8 cellular contexts compared by ENCODE assay signal in genomic region chr17:82228278-82228841, GRCh38. TPM values are rescaled to one million over a fixed set of nuclear protein-coding genes. Genes with fewer than 3 reads are reported as not detected.
DNase-seq lines count a peak whose midpoint lies in the region; ATAC-seq and TF ChIP-seq lines count a peak whose summit lies in the region.

No MANE protein-coding gene starts in this region.

- DNase-seq in HFFc6 (no peak), T-helper 17 cell (peak; percentile 52 to 54 (median 53)), choroid plexus epithelial cell (ENCODE audit: low read depth) (no peak), mesenchymal stem cell (peak; percentile 39), transverse colon (peak; percentile 80), NCI-H1105 treated with DMSO at 0.1 percent for 48 hours (lab: John Stamatoyannopoulos, UW) (no peak), NCI-H1436 treated with DMSO at 0.1 percent for 48 hours (lab: John Stamatoyannopoulos, UW) (no peak)

- H3K9me3 Mint-ChIP-seq in HFFc6: no peaks in the 10 kb centered on the region

- H3K27ac ChIP-seq in mesenchymal stem cell (ENCODE audit: low read length, poor library complexity, severe bottlenecking) (no peak overlapping the region), transverse colon (peak overlapping the region; percentile 90 to 95 (median 92))

- peak overlapping the region; percentile 90 for H2BK120ac ChIP-seq in mesenchymal stem cell (ENCODE audit: low read depth, low read length)

- no peak overlapping the region for H2BK5ac ChIP-seq in mesenchymal stem cell (ENCODE audit: low read depth, low read length, poor library complexity, severe bottlenecking)

- no peak for TF ChIP-seq EP300 in transverse colon (IDR thresholded peaks at IDR 0.05; ENCODE audit: low read depth)

- H3K14ac ChIP-seq in mesenchymal stem cell (ENCODE audit: low read length in 2 of 2): peak overlapping the region in 1 of 2 experiments; percentile 96

- in situ Hi-C loops in transverse colon (cut with MboI; ENCODE audit: low pct_ligation_motif_present in 1 of 4, low pct_unique_long_range_greater_than_20kb in 1 of 4, low sequenced_read_pairs in 3 of 4): no loop called here

- H3K79me1 ChIP-seq in mesenchymal stem cell (replicated peaks; ENCODE audit: low read length, poor library complexity, severe bottlenecking): no peaks in the 10 kb centered on the region

- TF ChIP-seq CTCF in HFFc6 (IDR thresholded peaks at IDR 0.05) (no peak), choroid plexus epithelial cell (conservative IDR thresholded peaks at IDR 0.05; ENCODE audit: low read depth, low read length) (no peak), transverse colon (IDR thresholded peaks at IDR 0.05) (no peak)

- TF ChIP-seq POLR2A in transverse colon (IDR thresholded peaks at IDR 0.05): peak; percentile 84

- H3K4me1 ChIP-seq in ES-I3 (ENCODE audit: insufficient read depth, low read length) (no peaks in the 10 kb centered on the region; the same call in 1 of the 2 replicates), mesenchymal stem cell (ENCODE audit: control insufficient read depth, insufficient read depth, low read depth, low read length) (peaks cover 66% of the 10 kb centered on the region), transverse colon (peaks cover 21 to 47% (median 44%) of the 10 kb centered on the region in 4 donors)

- H3K4me2 ChIP-seq in mesenchymal stem cell (ENCODE audit: low read length, poor library complexity, severe bottlenecking): peak overlapping the region; percentile 61

- no peaks in the 10 kb centered on the region for H3K27me3 ChIP-seq in mesenchymal stem cell (ENCODE audit: control insufficient read depth in 1 of 2, insufficient read depth in 1 of 2, low read length in 2 of 2)
- no peaks in the 10 kb centered on the region for H3K27me3 ChIP-seq in transverse colon

- 16% methylated on average over 44 of the region's 63 CpGs for WGBS in mesenchymal stem cell
- WGBS in transverse colon (ENCODE audit: low coverage in 1 of 2), 2 donors: 10% methylated on average over 42 of the region's 63 CpGs; no CpG with 5 or more reads in 1 of the 2 donors

- H3K4ac ChIP-seq in mesenchymal stem cell (ENCODE audit: low read depth in 1 of 2, low read length in 2 of 2): peak overlapping the region; percentile 92 to 99

- H3K36me3 ChIP-seq in ES-I3 (ENCODE audit: insufficient read depth, low read length): no peaks in the 10 kb centered on the region
- H3K36me3 ChIP-seq in mesenchymal stem cell (ENCODE audit: control insufficient read depth in 1 of 2, insufficient read depth in 2 of 2, low read depth in 1 of 2, low read length in 2 of 2): peaks cover 0 to 6% of the 10 kb centered on the region in 2 experiments
- no peaks in the 10 kb centered on the region for H3K36me3 ChIP-seq in transverse colon

- peak; percentile 69 for ATAC-seq in T-helper 17 cell

- H3K4me3 ChIP-seq in choroid plexus epithelial cell (ENCODE audit: low read depth, low read length) (peak overlapping the region; percentile 68), mesenchymal stem cell (ENCODE audit: insufficient read depth in 1 of 2, low read depth in 1 of 2, low read length in 2 of 2) (peak overlapping the region; percentile 66 to 77), transverse colon (peak overlapping the region; percentile 50 to 75 (median 58))

- peak overlapping the region; percentile 99 for H4K8ac ChIP-seq in mesenchymal stem cell (ENCODE audit: low read length)

- peak overlapping the region; percentile 59; the same call in 1 of the 2 replicates for H3K9ac ChIP-seq in ES-I3 (ENCODE audit: low read depth, low read length)
- H3K9ac ChIP-seq in mesenchymal stem cell (ENCODE audit: low read length): peak overlapping the region; percentile 66

- peak overlapping the region; percentile 95 to 98 for H3K18ac ChIP-seq in mesenchymal stem cell (ENCODE audit: low read depth in 1 of 2, low read length in 2 of 2)

- peak overlapping the region; percentile 99 for H4K91ac ChIP-seq in mesenchymal stem cell (ENCODE audit: low read length)

- peaks cover 6% of the 10 kb centered on the region for H3K36me3 Mint-ChIP-seq in HFFc6 (ENCODE audit: low read depth)
- H3K36me3 Mint-ChIP-seq in T-helper 17 cell (ENCODE audit: low read depth): no peaks in the 10 kb centered on the region

- no peaks in the 10 kb centered on the region for H3K9me3 ChIP-seq in ES-I3 (ENCODE audit: control insufficient read depth, insufficient read depth, low read length)
- no peaks in the 10 kb centered on the region for H3K9me3 ChIP-seq in T-helper 17 cell (ENCODE audit: control insufficient read depth, low read length, poor library complexity, severe bottlenecking)
- H3K9me3 ChIP-seq in mesenchymal stem cell (ENCODE audit: control insufficient read depth, low read length): no peaks in the 10 kb centered on the region
- H3K9me3 ChIP-seq in transverse colon: no peaks in the 10 kb centered on the region

- no peaks in the 10 kb centered on the region for H3K4me1 Mint-ChIP-seq in HFFc6 (ENCODE audit: low read depth)
- H3K4me1 Mint-ChIP-seq in T-helper 17 cell: peaks cover 10% of the 10 kb centered on the region

- peak overlapping the region; percentile 59 for H2AFZ ChIP-seq in mesenchymal stem cell (ENCODE audit: low read depth, low read length)

- peak overlapping the region; percentile 94 for H2BK15ac ChIP-seq in mesenchymal stem cell (ENCODE audit: low read depth, poor library complexity, severe bottlenecking)

- H3K4me3 Mint-ChIP-seq in HFFc6 (peak overlapping the region; percentile 26; the same call in 1 of the 2 replicates), T-helper 17 cell (peak overlapping the region; percentile 84)

- peaks cover 3% of the 10 kb centered on the region for H3K27me3 Mint-ChIP-seq in HFFc6 (ENCODE audit: insufficient read depth)
- no peaks in the 10 kb centered on the region for H3K27me3 Mint-ChIP-seq in T-helper 17 cell

- peak overlapping the region; percentile 82 to 86 for H2BK12ac ChIP-seq in mesenchymal stem cell (ENCODE audit: low read length in 2 of 2)

- peak overlapping the region; percentile 54; the same call in 1 of the 2 replicates for H3K27ac Mint-ChIP-seq in HFFc6
- H3K27ac Mint-ChIP-seq in T-helper 17 cell: peak overlapping the region; percentile 88

- H3K23ac ChIP-seq in mesenchymal stem cell (ENCODE audit: low read length in 2 of 2): peak overlapping the region in 1 of 2 experiments; percentile 94

- peak overlapping the region; percentile 43 for H2AK5ac ChIP-seq in mesenchymal stem cell (ENCODE audit: low read length, severe bottlenecking)

- intact Hi-C loops in transverse colon (cut with DNase I; ENCODE audit: low total_unique reads): no loop called here

RNA-seq across cellular contexts. Expression of gene SLC16A3, which starts 0.5 kb away (rescaled TPM):
- 100 to 1,000 TPM; 475 to 624 (median 523) TPM for total RNA-seq in HFFc6 (2021; fragmentation: NEBNext Ultra II Directional; extraction: Animal tissue kit (Norgen Biotek cat#: 25700))
- 10 to 100 TPM; 47.2 to 56.2 TPM for total RNA-seq in T-helper 17 cell
- 217 TPM for polyA plus RNA-seq in mesenchymal stem cell (2013, experiment 1 of 2)
- polyA plus RNA-seq in mesenchymal stem cell (2013, experiment 2 of 2): 200 TPM
- 100 to 1,000 TPM in 1 of 4 donors, 10 to 100 TPM in 3; 11.5 to 105 (median 48.9) TPM for total RNA-seq in transverse colon

RNA-seq across cellular contexts. Expression of gene CCDC57, which starts 15.7 kb away (rescaled TPM):
- 10 to 100 TPM; 12.8 to 15.6 (median 13.6) TPM for total RNA-seq in HFFc6 (2021; fragmentation: NEBNext Ultra II Directional; extraction: Animal tissue kit (Norgen Biotek cat#: 25700))
- total RNA-seq in T-helper 17 cell (10 to 100 TPM; 79.1 to 89.0 TPM), transverse colon (10 to 100 TPM; 23.5 to 87.5 (median 48.3) TPM)
- 20.2 TPM for polyA plus RNA-seq in mesenchymal stem cell (2013, experiment 1 of 2)
- 19.0 TPM for polyA plus RNA-seq in mesenchymal stem cell (2013, experiment 2 of 2)

RNA-seq across cellular contexts. Expression of gene CSNK1D, which starts 45.1 kb away (rescaled TPM):
- total RNA-seq in HFFc6 (2021; fragmentation: NEBNext Ultra II Directional; extraction: Animal tissue kit (Norgen Biotek cat#: 25700)): 100 to 1,000 TPM; 116 to 128 (median 118) TPM
- 100 to 1,000 TPM; 218 to 273 TPM for total RNA-seq in T-helper 17 cell
- polyA plus RNA-seq in mesenchymal stem cell (2013, experiment 1 of 2): 100 TPM
- polyA plus RNA-seq in mesenchymal stem cell (2013, experiment 2 of 2): 98.8 TPM
- total RNA-seq in transverse colon: 100 to 1,000 TPM in 2 of 4 donors, 10 to 100 TPM in 2; 86.0 to 230 (median 148) TPM

Comparison
In these comparisons a context has a peak if more than half of its experiments do, and no peak if none do; other contexts are left out.
1. DNase-seq: peak in T-helper 17 cell (3 of 3), mesenchymal stem cell (single experiment) and transverse colon (single experiment); none in HFFc6 (single experiment), choroid plexus epithelial cell (single experiment), NCI-H1105 treated with DMSO at 0.1 percent for 48 hours (single experiment) and NCI-H1436 treated with DMSO at 0.1 percent for 48 hours (single experiment).
2. RNA of gene SLC16A3, which starts 0.5 kb away (total RNA-seq): 475 to 624 TPM in HFFc6; 11.5 to 105 TPM in transverse colon and 47.2 to 56.2 TPM in T-helper 17 cell; every median in the first group is over 4 times any median in the second.
3. Peak in every context shown above with its lines, with median percentiles within 50 percentile points of each other: H3K4me3 ChIP-seq.